8 cellular contexts compared by ENCODE assay signal in genomic region chr5:160008529-160008876, GRCh38. TPM values are rescaled to one million over a fixed set of nuclear protein-coding genes. Genes with fewer than 3 reads are reported as not detected.
DNase-seq lines count a peak whose midpoint lies in the region; ATAC-seq and TF ChIP-seq lines count a peak whose summit lies in the region.
"Not testable (repeated sequence)": the region's sequence is repeated elsewhere in the genome, so short reads cannot be mapped to it uniquely, and the experiment has no call there.

No MANE protein-coding gene starts in this region.

- peaks cover 30% of the 10 kb centered on the region for H3K4me1 ChIP-seq in CD4-positive, alpha-beta memory T cell (ENCODE audit: insufficient read depth, low read length)
- not testable (repeated sequence) for H3K4me1 ChIP-seq in IMR-90 (ENCODE audit: control insufficient read depth, insufficient read depth, low read length); ovary (ENCODE audit: insufficient read depth)
- peaks cover 12 to 28% of the 10 kb centered on the region in 2 donors for H3K4me1 ChIP-seq in left lung
- H3K4me1 ChIP-seq in thoracic aorta (ENCODE audit: control insufficient read depth in 1 of 2, low read depth in 2 of 2) = peaks cover 21 to 22% of the 10 kb centered on the region in 2 donors

- no CpG with 5 or more reads among the region's 14 CpGs for whole genome bisulfite sequencing in IMR-90 (ENCODE audit: extremely low coverage in 2 of 2, insufficient read length in 1 of 2), 2 experiments
- WGBS in ovary, 3 donors = 78 to 81% (median 79%) methylated on average over 14 of the region's 14 CpGs

- H2BK15ac ChIP-seq in IMR-90 (ENCODE audit: low read depth, low read length) = not testable (repeated sequence)

- peak overlapping the region in 3 of 8 donors; percentile 2 to 61 (median 41) for H3K4me3 Mint-ChIP-seq in CD4-positive, alpha-beta memory T cell
- peak overlapping the region; percentile 97 for H3K4me3 Mint-ChIP-seq in activated CD4-positive, alpha-beta T cell treated with anti-CD3 and anti-CD28 coated beads, Interleukin-2, amount 10 ng/mL, durations not matched to agents 24 days and 14 days

- not testable (repeated sequence) for H2BK20ac ChIP-seq in IMR-90 (ENCODE audit: low read depth, low read length)

- H3K18ac ChIP-seq in IMR-90 (ENCODE audit: low read depth, low read length) = not testable (repeated sequence)

- not testable (repeated sequence) for H3K9me3 Mint-ChIP-seq in CD4-positive, alpha-beta memory T cell; activated CD4-positive, alpha-beta T cell treated with anti-CD3 and anti-CD28 coated beads, Interleukin-2, amount 10 ng/mL, durations not matched to agents 24 days and 14 days

- H3K9me1 ChIP-seq in IMR-90 (ENCODE audit: insufficient read depth, low read length) = not testable (repeated sequence)

- peak; percentile 11 for ATAC-seq in GM21576 (IDR thresholded peaks at IDR 0.05; ENCODE audit: unreplicated experiment)
- not testable (repeated sequence) for ATAC-seq in IMR-90 (ENCODE audit: low read depth); left lung; thoracic aorta (ENCODE audit: insufficient number of reproducible peaks, low FRiP score, low read depth)

- not testable (repeated sequence) for TF ChIP-seq POLR2A in IMR-90 (IDR thresholded peaks at IDR 0.05; ENCODE audit: low read depth, low read length); ovary (IDR thresholded peaks at IDR 0.05)

- not testable (repeated sequence) for H3K9me3 ChIP-seq in CD4-positive, alpha-beta memory T cell (ENCODE audit: control insufficient read depth in 1 of 2, low read length in 2 of 2); IMR-90 (ENCODE audit: control insufficient read depth, insufficient read depth, low read length); left lung; ovary; thoracic aorta

- H2AK9ac ChIP-seq in IMR-90 (replicated peaks; ENCODE audit: low read depth, low read length, poor library complexity) = not testable (repeated sequence)

- not testable (repeated sequence) for H4K91ac ChIP-seq in IMR-90 (ENCODE audit: insufficient read depth, low read depth, low read length)

- POLR2A ChIA-PET in CD4-positive, alpha-beta memory T cell (lab: Charles Lee; ENCODE audit: partially characterized antibody) = interaction anchor here (1.1 to 2.0 kb wide), 8 partner anchors 13 to 852 kb away, joined by 3 to 21 read pairs (median 6); partner anchors contain the start of genes PWWP2A, SLU7 and UBLCP1
- POLR2A ChIA-PET in IMR-90 (lab: Charles Lee; ENCODE audit: unreplicated experiment) = interaction anchor here (0.7 to 1.4 kb wide), 2 partner anchors 8 to 14 kb away, joined by 3 to 6 read pairs; no protein-coding TSS in a partner anchor

- H3K4ac ChIP-seq in IMR-90 (ENCODE audit: low read depth, low read length) = not testable (repeated sequence)

- H3K36me3 Mint-ChIP-seq in CD4-positive, alpha-beta memory T cell = peaks cover 7 to 32% of the 10 kb centered on the region in 2 donors
- peaks cover 26% of the 10 kb centered on the region for H3K36me3 Mint-ChIP-seq in activated CD4-positive, alpha-beta T cell treated with anti-CD3 and anti-CD28 coated beads, Interleukin-2, amount 10 ng/mL, durations not matched to agents 24 days and 14 days (ENCODE audit: low read depth)

- not testable (repeated sequence) for TF ChIP-seq EP300 in ovary (IDR thresholded peaks at IDR 0.05)

- H3K14ac ChIP-seq in IMR-90 (replicated peaks; ENCODE audit: low read depth, low read length) = not testable (repeated sequence)

- in situ Hi-C loops in IMR-90 (cut with MboI; ENCODE audit: low sequenced_read_pairs) = not testable (repeated sequence)

- H3K9ac ChIP-seq in IMR-90 (ENCODE audit: low read depth, low read length) = not testable (repeated sequence)

- not testable (repeated sequence) for TF ChIP-seq CTCF in IMR-90 (conservative IDR thresholded peaks at IDR 0.05; ENCODE audit: low read depth, low read length); left lung (IDR thresholded peaks at IDR 0.05); ovary (IDR thresholded peaks at IDR 0.05); thoracic aorta (IDR thresholded peaks at IDR 0.05)
- peak in 1 of 56 donors; percentile 5 for TF ChIP-seq CTCF in dorsolateral prefrontal cortex (IDR thresholded peaks at IDR 0.05 in 54 of 56, conservative IDR thresholded peaks at IDR 0.05 in 2 of 56; ENCODE audit: low read depth in 1 of 56, partially characterized antibody in 56 of 56)

- dilution Hi-C loops in IMR-90 (cut with HindIII; ENCODE audit: low sequenced_read_pairs, unreplicated experiment) = loop anchor here (25.0 kb wide), 1 partner anchor 354 kb away; the partner anchor contains the start of gene C1QTNF2

- DNase-seq in CD4-positive, alpha-beta memory T cell; IMR-90; activated CD4-positive, alpha-beta T cell treated with anti-CD3 and anti-CD28 coated beads, Interleukin-2, amount 10 ng/mL, durations not matched to agents 24 days and 14 days; left lung; ovary; thoracic aorta (ENCODE audit: low spot score): not testable (repeated sequence)
- DNase-seq in dorsolateral prefrontal cortex = peak in 1 of 10 donors; percentile 4

- H4K8ac ChIP-seq in IMR-90 (ENCODE audit: low read depth in 2 of 2, low read length in 2 of 2) = peak overlapping the region in 1 of 2 experiments; percentile 81; a peak in 3 of 4 replicates

- H3K4me3 ChIP-seq in CD4-positive, alpha-beta memory T cell (ENCODE audit: low read length in 2 of 2); IMR-90 (ENCODE audit: insufficient read depth, low read depth, low read length): not testable (repeated sequence)
- H3K4me3 ChIP-seq in dorsolateral prefrontal cortex (peak overlapping the region in 58 of 59 donors; percentile 68 to 100 (median 91)), left lung (peak overlapping the region; percentile 10 to 76), ovary (peak overlapping the region; percentile 94), thoracic aorta (peak overlapping the region; percentile 82)

- not testable (repeated sequence) for H4K5ac ChIP-seq in IMR-90 (ENCODE audit: low read depth, low read length)

- H2BK5ac ChIP-seq in IMR-90 (ENCODE audit: low read depth, low read length, poor library complexity, severe bottlenecking) = not testable (repeated sequence)

- not testable (repeated sequence) for H4K20me1 ChIP-seq in IMR-90 (ENCODE audit: insufficient read depth, low read length)

- not testable (repeated sequence) for H3K27ac ChIP-seq in CD4-positive, alpha-beta memory T cell (ENCODE audit: low read depth, low read length); IMR-90 (ENCODE audit: insufficient read depth, low read length); ovary
- peak overlapping the region in 38 of 59 donors; percentile 3 to 93 (median 83) for H3K27ac ChIP-seq in dorsolateral prefrontal cortex
- peak overlapping the region in 1 of 2 donors; percentile 92 for H3K27ac ChIP-seq in left lung
- H3K27ac ChIP-seq in thoracic aorta = peak overlapping the region in 1 of 2 donors; percentile 29

- not testable (repeated sequence) for H2AK5ac ChIP-seq in IMR-90 (ENCODE audit: low read depth, low read length)

- peak overlapping the region; percentile 83 for H2AFZ ChIP-seq in IMR-90 (replicated peaks; ENCODE audit: low read length, poor library complexity)

- intact Hi-C loops in CD4-positive, alpha-beta memory T cell (cut with micrococcal nuclease) = loop anchor here (10.0 kb wide), 1 partner anchor 744 kb away; the partner anchor contains the start of gene UBLCP1
- intact Hi-C loops in IMR-90 (cut with micrococcal nuclease); dorsolateral prefrontal cortex (cut with DNase I); left lung (cut with DNase I); ovary (cut with DNase I): not testable (repeated sequence)
- intact Hi-C loops in activated CD4-positive, alpha-beta T cell treated with anti-CD3 and anti-CD28 coated beads, Interleukin-2, amount 10 ng/mL, durations not matched to agents 24 days and 14 days (cut with micrococcal nuclease) = loop anchor here (2.0 kb wide), 2 partner anchors 552 to 802 kb away; no protein-coding TSS in a partner anchor

- H3K27ac Mint-ChIP-seq in CD4-positive, alpha-beta memory T cell = peak overlapping the region in 6 of 7 donors; percentile 26 to 99 (median 89)
- H3K27ac Mint-ChIP-seq in activated CD4-positive, alpha-beta T cell treated with anti-CD3 and anti-CD28 coated beads, Interleukin-2, amount 10 ng/mL, durations not matched to agents 24 days and 14 days = peak overlapping the region; percentile 41

- not testable (repeated sequence) for BruUV-seq in IMR-90 (replicated peaks; lab: Mats Ljungman, UMichigan)

- not testable (repeated sequence) for TF ChIP-seq RAD21 in IMR-90 (IDR thresholded peaks at IDR 0.05; ENCODE audit: low read length)

- not testable (repeated sequence) for H3K4me2 ChIP-seq in IMR-90 (ENCODE audit: low read depth, low read length)

- H3K23ac ChIP-seq in IMR-90 (ENCODE audit: low read depth, low read length) = not testable (repeated sequence)

- CTCF ChIA-PET in CD4-positive, alpha-beta memory T cell (lab: Charles Lee; ENCODE audit: partially characterized antibody) = interaction anchor here (0.8 to 4.3 kb wide), 5 partner anchors 10 to 337 kb away, joined by 3 to 48 read pairs (median 5); no protein-coding TSS in a partner anchor
- CTCF ChIA-PET in IMR-90 (lab: Yijun Ruan, JAX) = not testable (repeated sequence)

- peaks cover 15 to 22% of the 10 kb centered on the region in 2 experiments for H3K79me1 ChIP-seq in IMR-90 (ENCODE audit: low read depth in 1 of 2, low read length in 2 of 2)

- not testable (repeated sequence) for H2BK120ac ChIP-seq in IMR-90 (ENCODE audit: low read depth, low read length)

- H3K27me3 Mint-ChIP-seq in CD4-positive, alpha-beta memory T cell; activated CD4-positive, alpha-beta T cell treated with anti-CD3 and anti-CD28 coated beads, Interleukin-2, amount 10 ng/mL, durations not matched to agents 24 days and 14 days: not testable (repeated sequence)

- H3K36me3 ChIP-seq in CD4-positive, alpha-beta memory T cell (ENCODE audit: insufficient read depth, low read length) = peaks cover 13% of the 10 kb centered on the region
- not testable (repeated sequence) for H3K36me3 ChIP-seq in IMR-90 (ENCODE audit: control insufficient read depth, insufficient read depth, low read length); ovary; thoracic aorta
- H3K36me3 ChIP-seq in left lung = peaks cover 0 to 25% of the 10 kb centered on the region in 2 donors

- not testable (repeated sequence) for H3K56ac ChIP-seq in IMR-90 (ENCODE audit: extremely low read depth, insufficient read depth, low read length)

- peaks cover 24 to 35% (median 29%) of the 10 kb centered on the region in 4 donors for H3K4me1 Mint-ChIP-seq in CD4-positive, alpha-beta memory T cell
- H3K4me1 Mint-ChIP-seq in activated CD4-positive, alpha-beta T cell treated with anti-CD3 and anti-CD28 coated beads, Interleukin-2, amount 10 ng/mL, durations not matched to agents 24 days and 14 days = peaks cover 25% of the 10 kb centered on the region

- H3K27me3 ChIP-seq in CD4-positive, alpha-beta memory T cell (ENCODE audit: insufficient read depth, low read length); IMR-90 (ENCODE audit: control insufficient read depth, insufficient read depth, low read length); dorsolateral prefrontal cortex; left lung; ovary; thoracic aorta (replicated peaks; ENCODE audit: insufficient read depth): not testable (repeated sequence)

RNA-seq across cellular contexts. Expression of gene TTC1, which starts 0.4 kb away (rescaled TPM):
- 10 to 100 TPM; 47.5 to 47.9 TPM for total RNA-seq in CD4-positive, alpha-beta memory T cell
- polyA plus RNA-seq in CD4-positive, alpha-beta memory T cell = 100 to 1,000 TPM in 1 of 2 donors, 10 to 100 TPM in 1; 95.4 to 147 TPM
- total RNA-seq in IMR-90 (2012; rRNA removed) (23.1 and 46.9 TPM in 2 replicates), dorsolateral prefrontal cortex (100 to 1,000 TPM in 1 of 120 experiments, 10 to 100 TPM in 119; 48.7 to 102 (median 77.8) TPM), left lung (10 to 100 TPM; 43.1 to 51.8 TPM), ovary (10 to 100 TPM; 21.9 to 41.9 (median 37.2) TPM), thoracic aorta (10 to 100 TPM; 20.7 to 21.8 TPM)
- polyA plus RNA-seq in IMR-90 (2012; rRNA removed) (36.0 and 41.1 TPM in 2 replicates), ovary (10 to 100 TPM; 33.3 to 99.5 TPM)
- polyA plus RNA-seq in IMR-90 (2012; cell fraction: cytosol; rRNA removed) = 6.2 and 23.5 TPM in 2 replicates
- polyA plus RNA-seq in IMR-90 (2012; cell fraction: nucleus; rRNA removed; ENCODE audit: low replicate concordance) = 2.0 and 11.3 TPM in 2 replicates
- total RNA-seq in activated CD4-positive, alpha-beta T cell treated with anti-CD3 and anti-CD28 coated beads, Interleukin-2, amount 10 ng/mL, durations not matched to agents 24 days and 14 days = 64.8 and 68.0 TPM in 2 replicates
